ENCODE assay signal across 13 cellular contexts in the genomic region with DNA sequence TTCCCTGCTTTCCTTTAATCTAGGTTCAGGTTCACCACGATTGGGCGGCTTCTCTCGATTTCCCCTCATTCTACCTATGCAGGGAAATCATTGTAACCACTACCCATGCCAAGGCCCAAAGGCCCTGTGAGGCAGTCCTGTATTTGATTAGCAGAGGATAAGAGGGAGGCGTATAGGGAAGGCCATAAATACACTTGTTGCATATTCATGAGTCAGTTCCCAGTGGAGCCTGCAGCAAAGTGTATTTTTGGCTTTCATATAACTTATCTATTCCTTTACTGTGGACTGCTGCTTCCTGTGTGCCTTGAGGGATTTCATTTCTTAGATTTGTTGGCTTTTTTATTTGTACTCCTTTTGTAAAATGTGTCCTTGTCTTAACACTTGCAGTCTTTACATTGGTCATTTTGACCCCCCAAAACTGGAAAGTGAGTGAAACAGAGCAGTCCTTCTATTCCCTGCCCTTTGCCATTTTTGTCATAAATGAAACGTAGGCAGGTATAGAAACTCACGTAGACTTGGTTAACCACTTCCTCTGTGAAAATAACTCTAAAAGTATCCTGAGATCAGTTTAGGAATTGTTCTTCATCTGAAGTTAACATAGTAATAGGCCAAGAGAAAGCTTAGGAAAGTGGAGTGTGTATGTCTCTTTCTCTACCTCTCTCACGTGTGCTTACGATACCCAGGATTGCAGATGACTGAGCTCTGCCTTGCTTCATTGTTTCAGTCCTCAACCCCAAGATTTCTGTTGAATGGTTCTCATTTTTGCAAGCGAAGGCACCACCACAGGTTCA. TPM values are rescaled to one million over a fixed set of nuclear protein-coding genes. Genes with fewer than 3 reads are reported as not detected.
DNase-seq lines count a peak whose midpoint lies in the region; ATAC-seq and TF ChIP-seq lines count a peak whose summit lies in the region.
"Had no signal": no experiment of that assay in that cellular context is flagged by ENCODE, and none has a peak within 500 bp of the region (broad histone marks: within the 10 kb centered on the region; RNA-seq: fewer than 3 reads in every experiment).

No MANE protein-coding gene starts in this region.

- H3K36me3 Mint-ChIP-seq in activated naive CD4-positive, alpha-beta T cell treated with anti-CD3 and anti-CD28 coated beads, Interleukin-2, amount 50 U/mL, for 24 hours, result peaks cover 11% of the 10 kb centered on the region
- peaks cover 8% of the 10 kb centered on the region for H3K36me3 Mint-ChIP-seq in activated naive CD8-positive, alpha-beta T cell

- H3K4me1 Mint-ChIP-seq in activated naive CD4-positive, alpha-beta T cell treated with anti-CD3 and anti-CD28 coated beads, Interleukin-2, amount 50 U/mL, for 24 hours, result peaks cover 41% of the 10 kb centered on the region
- H3K4me1 Mint-ChIP-seq in activated naive CD8-positive, alpha-beta T cell (ENCODE audit: low read depth), result peaks cover 33% of the 10 kb centered on the region

- H3K27me3 Mint-ChIP-seq in activated naive CD4-positive, alpha-beta T cell treated with anti-CD3 and anti-CD28 coated beads, Interleukin-2, amount 50 U/mL, for 24 hours, result no peaks in the 10 kb centered on the region
- H3K27me3 Mint-ChIP-seq in activated naive CD8-positive, alpha-beta T cell, result no peaks in the 10 kb centered on the region

- peak overlapping the region; percentile 72 for H3K4me3 Mint-ChIP-seq in activated naive CD4-positive, alpha-beta T cell treated with anti-CD3 and anti-CD28 coated beads, Interleukin-2, amount 50 U/mL, for 24 hours
- peak overlapping the region; percentile 78 for H3K4me3 Mint-ChIP-seq in activated naive CD8-positive, alpha-beta T cell
- H3K4me3 Mint-ChIP-seq: mesothelial cell of epicardium had no signal

- POLR2A ChIA-PET in RWPE1 (lab: Yijun Ruan, JAX; ENCODE audit: low non-redundant PET), result no interaction called here

- CTCF ChIA-PET in RWPE1 (lab: Yijun Ruan, JAX), result interaction anchor here (0.9 to 2.2 kb wide), 2 partner anchors 10 to 27 kb away, joined by 9 to 16 read pairs; no protein-coding TSS in a partner anchor

- no peak for TF ChIP-seq CTCF in RWPE1 (conservative IDR thresholded peaks at IDR 0.05; ENCODE audit: low read depth)

- H3K9me3 Mint-ChIP-seq in activated naive CD4-positive, alpha-beta T cell treated with anti-CD3 and anti-CD28 coated beads, Interleukin-2, amount 50 U/mL, for 24 hours, result no peaks in the 10 kb centered on the region
- no peaks in the 10 kb centered on the region for H3K9me3 Mint-ChIP-seq in activated naive CD8-positive, alpha-beta T cell (ENCODE audit: low read depth)
- H3K9me3 Mint-ChIP-seq: mesothelial cell of epicardium had no signal

- peak overlapping the region; percentile 69 for H3K27ac Mint-ChIP-seq in activated naive CD4-positive, alpha-beta T cell treated with anti-CD3 and anti-CD28 coated beads, Interleukin-2, amount 50 U/mL, for 24 hours
- peak overlapping the region; percentile 77 for H3K27ac Mint-ChIP-seq in activated naive CD8-positive, alpha-beta T cell
- H3K27ac Mint-ChIP-seq: mesothelial cell of epicardium had no signal

- ATAC-seq in HG02981 (IDR thresholded peaks at IDR 0.05; ENCODE audit: unreplicated experiment) (peak; percentile 28), HG03521 (IDR thresholded peaks at IDR 0.05; ENCODE audit: unreplicated experiment) (no peak)
- ATAC-seq in stimulated activated naive CD8-positive, alpha-beta T cell treated with anti-CD3 and anti-CD28 coated beads, Interleukin-15, Interleukin-2, amounts not matched to agents 100 U/mL and 50 U/mL, for 24 hours, result peak; percentile 61

- no peak for DNase-seq in activated naive CD4-positive, alpha-beta T cell (lab: John Stamatoyannopoulos, UW)
- no peak for DNase-seq in stimulated activated naive CD8-positive, alpha-beta T cell treated with anti-CD3 and anti-CD28 coated beads, Interleukin-15, Interleukin-2, amounts not matched to agents 100 U/mL and 50 U/mL, for 24 hours
- DNase-seq in SK-N-DZ (ENCODE audit: low spot score) (no peak), RWPE1 (ENCODE audit: low spot score) (no peak)
- DNase-seq: brain microvascular endothelial cell, NCI-H1417, thyroid gland had no signal

- H3K27ac ChIP-seq in RWPE1, result no peak overlapping the region
- H3K27ac ChIP-seq: brain microvascular endothelial cell, epithelial cell of prostate, thyroid gland had no signal

RNA-seq across cellular contexts. Expression of gene KCNQ4, which starts 19.6 kb away (rescaled TPM):
- polyA plus RNA-seq in SK-N-DZ (2014; cell fraction: cytosol; rRNA removed), result 2.5 and 2.6 TPM in 2 replicates
- polyA plus RNA-seq in SK-N-DZ (2014; cell fraction: nucleus; rRNA removed), result 4.0 and 4.4 TPM in 2 replicates
